ENCODE assay signal across 8 cellular contexts in the genomic region with DNA sequence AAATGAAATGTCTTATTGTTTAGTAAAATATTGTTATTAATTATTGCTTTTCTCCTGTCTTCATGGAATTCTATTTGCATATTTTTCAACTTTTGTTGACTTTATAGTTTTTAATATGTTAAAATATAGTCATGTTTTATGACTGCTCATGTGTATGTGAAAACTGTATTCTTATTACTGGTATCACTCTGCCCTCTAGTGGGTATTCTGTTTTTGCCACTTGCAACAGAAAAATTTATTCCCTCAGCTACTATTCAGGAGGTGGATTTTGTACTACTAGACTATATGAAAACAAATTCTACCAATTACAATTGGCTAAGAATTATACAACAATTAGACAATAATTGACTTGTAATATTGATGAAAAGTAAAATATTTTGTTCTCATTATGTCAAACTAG. TPM values are rescaled to one million over a fixed set of nuclear protein-coding genes. Genes with fewer than 3 reads are reported as not detected.
DNase-seq lines count a peak whose midpoint lies in the region; ATAC-seq, FAIRE-seq and TF ChIP-seq lines count a peak whose summit lies in the region.

No MANE protein-coding gene starts in this region.

- no peak overlapping the region for H3K4me3 Mint-ChIP-seq in natural killer cell

- intact Hi-C loops in natural killer cell (cut with micrococcal nuclease): no loop called here

- no peak overlapping the region for H3K27ac Mint-ChIP-seq in natural killer cell

- no peak for TF ChIP-seq CTCF in natural killer cell (IDR thresholded peaks at IDR 0.05)

- H3K27me3 Mint-ChIP-seq in natural killer cell (ENCODE audit: low read depth in 2 of 2): no peaks in the 10 kb centered on the region

- FAIRE-seq in GM19239 (lab: Jason Lieb, UNC): no peak

- peaks cover 10 to 24% of the 10 kb centered on the region in 2 donors for H3K9me3 Mint-ChIP-seq in natural killer cell

- H3K4me1 Mint-ChIP-seq in natural killer cell: no peaks in the 10 kb centered on the region

- in situ Hi-C loops in G401 (cut with HindIII; ENCODE audit: low sequenced_read_pairs): no loop called here

- DNase-seq in G401 (ENCODE audit: low spot score): peak; percentile 4
- DNase-seq in OCI-M1 (lab: John Stamatoyannopoulos, UW): peak; percentile 70
- DNase-seq in foreskin melanocyte: peak; percentile 16
- no peak for DNase-seq in natural killer cell
- no peak for DNase-seq in GM19239 (ENCODE audit: insufficient read length, low spot score)

- ATAC-seq in HG02852 (IDR thresholded peaks at IDR 0.05; ENCODE audit: unreplicated experiment) (peak; percentile 74), natural killer cell (no peak), GM19467 (IDR thresholded peaks at IDR 0.05; ENCODE audit: unreplicated experiment) (no peak), GM21447 (IDR thresholded peaks at IDR 0.05; ENCODE audit: unreplicated experiment) (no peak)

- peaks cover 7% of the 10 kb centered on the region for H3K36me3 Mint-ChIP-seq in natural killer cell

RNA-seq across cellular contexts. Expression of gene OR4C6, which starts 45.0 kb away (rescaled TPM):
- total RNA-seq in G401 (2014; rRNA removed; shearing (Covaris generic)): not detected in 2 replicates
- not detected for total RNA-seq in natural killer cell

RNA-seq across cellular contexts. Expression of gene OR4S2, which starts 58.9 kb away (rescaled TPM):
- total RNA-seq in G401 (2014; rRNA removed; shearing (Covaris generic)): not detected in 2 replicates
- not detected for total RNA-seq in natural killer cell

Comparison
In these comparisons a context has a peak if more than half of its experiments do, and no peak if none do; other contexts are left out.
1. DNase-seq: peak in G401 (single experiment), OCI-M1 (single experiment) and foreskin melanocyte (single experiment); none in natural killer cell (single experiment) and GM19239 (single experiment).